In genomic region chr3:65619391-65620298, GRCh38 we compare ENCODE assay signal across 1 cellular context.
TF ChIP-seq lines count a peak whose summit lies in the region.

No MANE protein-coding gene starts in this region.

TF ChIP-seq in WTC11, 78 proteins besides CTCF, POLR2A, EP300 and RAD21 (continued from another document):
- TF ChIP-seq ZMAT4 (CRISPR knock-in tag; IDR thresholded peaks at IDR 0.05) (no peak), ZNF671 (CRISPR knock-in tag; IDR thresholded peaks at IDR 0.05) (no peak)
